In the genomic region with DNA sequence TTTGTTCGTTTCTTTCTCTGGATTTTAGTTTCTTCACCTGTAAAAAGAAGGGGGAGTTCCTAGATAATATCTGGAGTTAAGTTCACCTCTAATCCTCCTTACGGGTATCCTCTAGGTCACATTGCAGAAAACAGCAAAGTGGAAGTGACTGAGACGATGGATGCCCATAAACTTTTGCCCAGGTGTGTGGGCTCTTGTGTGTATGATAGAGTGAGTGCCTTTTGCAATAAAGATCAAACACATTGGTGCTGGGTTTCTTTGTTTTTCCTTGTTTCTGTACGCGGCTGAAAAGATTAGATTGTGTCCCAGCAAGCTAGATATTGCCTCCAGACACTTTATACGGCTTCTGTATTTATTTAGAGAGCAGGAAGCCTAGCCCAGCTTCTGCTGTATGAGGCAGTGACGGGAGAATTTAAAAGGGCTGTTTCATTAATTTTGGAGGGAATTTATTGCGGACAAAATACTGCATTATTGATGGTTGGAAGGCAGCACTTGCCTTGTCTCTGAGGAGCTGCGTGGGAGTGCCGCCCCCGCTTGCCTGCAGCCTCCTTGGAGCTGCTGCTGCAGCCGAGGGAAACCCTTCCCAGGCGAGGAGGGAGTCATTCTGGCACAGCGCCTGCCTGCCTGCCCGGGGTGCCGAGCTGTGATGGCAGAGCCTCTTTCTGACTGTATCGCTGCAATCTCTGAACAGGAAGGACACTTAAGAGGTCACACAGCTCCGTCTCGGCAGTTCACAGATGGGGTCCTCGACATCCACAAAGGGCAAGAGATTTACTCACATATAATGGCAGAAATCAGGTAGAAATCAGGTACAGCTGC, we compare ENCODE assay signal across 8 cellular contexts. TPM values are rescaled to one million over a fixed set of nuclear protein-coding genes. Genes with fewer than 3 reads are reported as not detected.
DNase-seq lines count a peak whose midpoint lies in the region; ATAC-seq and TF ChIP-seq lines count a peak whose summit lies in the region.

No MANE protein-coding gene starts in this region.

- no peaks in the 10 kb centered on the region for H3K9me3 Mint-ChIP-seq in MCF 10A (ENCODE audit: unreplicated experiment)

- peak overlapping the region; percentile 2 for H2AFZ ChIP-seq in ACC112 (ENCODE audit: low read length, unreplicated experiment)

- H3K79me2 ChIP-seq in ACC112 (ENCODE audit: control insufficient read depth, insufficient read depth, low read length, unreplicated experiment), result no peaks in the 10 kb centered on the region

- H3K27ac ChIP-seq in ACC112 (ENCODE audit: low read depth, low read length), result no peak overlapping the region

- H3K9me3 ChIP-seq in T-helper 17 cell (ENCODE audit: control insufficient read depth, low read length, poor library complexity, severe bottlenecking), result no peaks in the 10 kb centered on the region

- intact Hi-C loops in MCF 10A (cut with micrococcal nuclease), result loop anchor here (5.0 kb wide), 1 partner anchor 943 kb away; no protein-coding TSS in a partner anchor

- CTCF ChIA-PET in MCF 10A (lab: Yijun Ruan, JAX) (interaction anchor here (0.7 to 1.8 kb wide), 7 partner anchors 28 to 945 kb away, joined by 3 to 6 read pairs (median 3); no protein-coding TSS in a partner anchor), GM10248 (lab: Yijun Ruan, JAX) (interaction anchor here (1.1 to 1.5 kb wide), 3 partner anchors 11 to 22 kb away, joined by 3 to 4 read pairs (median 3); no protein-coding TSS in a partner anchor)

- POLR2A ChIA-PET in MCF 10A (lab: Yijun Ruan, JAX) (interaction anchor here (1.1 kb wide), 1 partner anchor 25 kb away, joined by 3 read pairs; no protein-coding TSS in a partner anchor), GM10248 (lab: Yijun Ruan, JAX) (no interaction called here)

- H3K36me3 Mint-ChIP-seq in MCF 10A (ENCODE audit: insufficient read depth, unreplicated experiment) (no peaks in the 10 kb centered on the region), T-helper 17 cell (ENCODE audit: low read depth) (no peaks in the 10 kb centered on the region)

- H3K4me1 Mint-ChIP-seq in MCF 10A (ENCODE audit: insufficient read depth, unreplicated experiment) (peaks cover 11% of the 10 kb centered on the region), T-helper 17 cell (no peaks in the 10 kb centered on the region)

- H3K27me3 Mint-ChIP-seq in MCF 10A (ENCODE audit: insufficient read depth, unreplicated experiment), result no peaks in the 10 kb centered on the region
- H3K27me3 Mint-ChIP-seq in T-helper 17 cell, result no peaks in the 10 kb centered on the region

- peaks cover 7% of the 10 kb centered on the region; the same call in 1 of the 2 replicates for H3K27me3 ChIP-seq in ACC112 (ENCODE audit: insufficient read depth, low read length)

- peak overlapping the region; percentile 58; the same call in 1 of the 2 replicates for H3K4me3 ChIP-seq in ACC112 (ENCODE audit: low read depth, low read length)

- H3K27ac Mint-ChIP-seq in MCF 10A (ENCODE audit: low read depth, unreplicated experiment) (peak overlapping the region; percentile 73), T-helper 17 cell (no peak overlapping the region)

- no peaks in the 10 kb centered on the region for H3K4me1 ChIP-seq in ACC112 (ENCODE audit: control insufficient read depth, insufficient read depth, low read length, unreplicated experiment)

- TF ChIP-seq CTCF in MCF 10A (IDR thresholded peaks at IDR 0.05; ENCODE audit: unreplicated experiment), result no peak
- no peak for TF ChIP-seq CTCF in GM10248 (IDR thresholded peaks at IDR 0.05; ENCODE audit: control extremely low read depth, extremely low read depth, low read depth, missing control alignments)

- DNase-seq in NCI-H1092 (lab: John Stamatoyannopoulos, UW) (peak; percentile 56), MCF 10A (ENCODE audit: unreplicated experiment) (peak; percentile 77), medulla oblongata (ENCODE audit: extremely low spot score) (peak; percentile 19), T-helper 17 cell (no peak), GM10248 (ENCODE audit: extremely low spot score) (no peak)

- no peaks in the 10 kb centered on the region for H3K36me3 ChIP-seq in ACC112 (ENCODE audit: insufficient read depth, low read length)

- ATAC-seq in T-helper 17 cell, result no peak
- ATAC-seq in HG03378 (IDR thresholded peaks at IDR 0.05; ENCODE audit: unreplicated experiment), result no peak
- ATAC-seq in HG02870 (IDR thresholded peaks at IDR 0.05; ENCODE audit: unreplicated experiment), result no peak

- H3K4me3 Mint-ChIP-seq in MCF 10A (ENCODE audit: unreplicated experiment) (peak overlapping the region; percentile 62), T-helper 17 cell (no peak overlapping the region)

- BruUV-seq in MCF 10A (replicated peaks; lab: Mats Ljungman, UMichigan), result no TSS peak

RNA-seq across cellular contexts. Expression of a gene that starts 38.6 kb away (rescaled TPM):
- total RNA-seq in MCF 10A (2022), result not detected in 2 replicates
- total RNA-seq in T-helper 17 cell, result not detected

Comparison
In these comparisons a context has a peak if more than half of its experiments do, and no peak if none do; other contexts are left out.
1. DNase-seq: peak in NCI-H1092 (single experiment), MCF 10A (single experiment) and medulla oblongata (single experiment); none in T-helper 17 cell (0 of 3) and GM10248 (single experiment).